Comparison of ENCODE assay signal across 1 cellular context in the genomic region with DNA sequence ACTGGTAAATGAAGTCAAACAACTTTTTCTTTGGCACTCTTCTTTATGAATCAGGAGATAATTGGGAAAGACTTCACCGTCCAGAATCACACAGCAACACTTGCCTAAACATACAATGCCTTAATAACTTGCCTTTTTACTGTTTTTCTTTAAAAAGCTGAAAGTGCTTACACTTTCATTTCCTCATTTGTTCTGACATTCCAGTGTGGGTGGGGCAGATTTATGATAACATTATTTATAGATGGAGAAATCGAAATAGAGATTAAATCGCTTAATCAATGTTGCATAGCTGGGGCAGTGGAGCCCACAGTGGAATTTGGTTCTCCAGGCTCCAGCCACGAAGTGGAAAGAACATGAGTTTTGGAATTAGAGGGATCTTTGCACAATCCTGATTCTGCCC.
TF ChIP-seq lines count a peak whose summit lies in the region.

No MANE protein-coding gene starts in this region.

TF ChIP-seq in H1, 55 proteins besides CTCF, POLR2A, EP300 and RAD21:
- TF ChIP-seq JUN (IDR thresholded peaks at IDR 0.05; ENCODE audit: low read depth, low read length): no peak
- no peak for TF ChIP-seq ZNF274 (IDR thresholded peaks at IDR 0.05; ENCODE audit: borderline replicate concordance, extremely low read depth, low read length)
- no peak for TF ChIP-seq TAF1 (IDR thresholded peaks at IDR 0.05; ENCODE audit: low read depth, low read length)
- no peak for TF ChIP-seq RBBP5 (IDR thresholded peaks at IDR 0.05; ENCODE audit: borderline replicate concordance, low read depth, low read length)
- no peak for TF ChIP-seq CBX8 (IDR thresholded peaks at IDR 0.05; ENCODE audit: borderline replicate concordance, low read depth, low read length)
- TF ChIP-seq HDAC2 (IDR thresholded peaks at IDR 0.05; ENCODE audit: borderline replicate concordance in 1 of 2, low read depth in 2 of 2, low read length in 2 of 2): no peak
- no peak for TF ChIP-seq SP2 (IDR thresholded peaks at IDR 0.05; ENCODE audit: low read length)
- no peak for TF ChIP-seq POU5F1 (IDR thresholded peaks at IDR 0.05; ENCODE audit: low read depth, low read length)
- no peak for TF ChIP-seq POLR2AphosphoS5 (IDR thresholded peaks at IDR 0.05; ENCODE audit: low read depth, low read length)
- TF ChIP-seq SIRT6 (IDR thresholded peaks at IDR 0.05; ENCODE audit: low read length): no peak
- TF ChIP-seq SP1 (IDR thresholded peaks at IDR 0.05; ENCODE audit: low read depth, low read length): no peak
- TF ChIP-seq GTF2F1 (IDR thresholded peaks at IDR 0.05; ENCODE audit: borderline replicate concordance, low read depth, low read length): no peak
- no peak for TF ChIP-seq SIX5 (IDR thresholded peaks at IDR 0.05; ENCODE audit: low read depth, low read length)
- TF ChIP-seq CBX5 (IDR thresholded peaks at IDR 0.05; ENCODE audit: low read depth, low read length): no peak
- no peak for TF ChIP-seq PHF8 (conservative IDR thresholded peaks at IDR 0.05; ENCODE audit: low read depth, low read length)
- TF ChIP-seq JUND (IDR thresholded peaks at IDR 0.05; ENCODE audit: low read length): no peak
- TF ChIP-seq, protein P1, sequence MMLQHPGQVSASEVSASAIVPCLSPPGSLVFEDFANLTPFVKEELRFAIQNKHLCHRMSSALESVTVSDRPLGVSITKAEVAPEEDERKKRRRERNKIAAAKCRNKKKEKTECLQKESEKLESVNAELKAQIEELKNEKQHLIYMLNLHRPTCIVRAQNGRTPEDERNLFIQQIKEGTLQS (IDR thresholded peaks at IDR 0.05; ENCODE audit: insufficient read depth, low read depth, low read length): no peak
- TF ChIP-seq NANOG (IDR thresholded peaks at IDR 0.05; ENCODE audit: insufficient read depth, low read depth, low read length, poor library complexity, severe bottlenecking): no peak
